In the genomic region with DNA sequence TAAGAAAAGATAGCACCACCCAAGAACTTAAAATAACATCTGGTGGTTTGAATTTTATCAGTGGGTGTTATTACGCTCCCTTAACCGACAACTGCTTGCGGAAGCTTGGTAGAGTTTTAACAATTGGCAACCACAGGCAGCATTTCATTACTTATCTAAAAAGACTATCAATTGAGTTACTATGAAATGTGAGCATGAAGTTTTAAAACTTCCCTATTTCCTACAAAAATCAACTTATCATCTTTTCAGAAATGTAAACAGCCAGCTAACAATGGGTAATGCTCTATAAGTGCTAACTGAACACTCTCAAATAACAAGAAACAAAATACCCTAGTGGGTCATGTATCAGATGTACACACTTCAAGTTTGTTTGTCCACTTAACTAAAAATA, we compare ENCODE assay signal across 10 cellular contexts.
DNase-seq lines count a peak whose midpoint lies in the region; ATAC-seq and TF ChIP-seq lines count a peak whose summit lies in the region.
"Had no signal": no experiment of that assay in that cellular context is flagged by ENCODE, and none has a peak within 500 bp of the region (broad histone marks: within the 10 kb centered on the region; RNA-seq: fewer than 3 reads in every experiment).

No MANE protein-coding gene starts in this region.

- peak overlapping the region in 1 of 59 donors; percentile 37 for H3K27ac ChIP-seq in dorsolateral prefrontal cortex

- H3K27me3 Mint-ChIP-seq in immature natural killer cell (ENCODE audit: low read depth in 3 of 3): peaks cover 0 to 5% (median 3%) of the 10 kb centered on the region in 3 donors

- DNase-seq in NCI-H1417 (lab: John Stamatoyannopoulos, UW) (peak in 2 of 3 experiments; percentile 29 to 43), NCI-H1417 treated with DMSO at 0.1 percent for 48 hours (lab: John Stamatoyannopoulos, UW) (no peak), NCI-H345 (lab: John Stamatoyannopoulos, UW) (peak; percentile 46), immature natural killer cell (peak; percentile 59 to 70 (median 67)), dorsolateral prefrontal cortex (no peak), ecto neural progenitor cell (ENCODE audit: low spot score) (no peak)
- no peak for DNase-seq in activated effector memory CD4-positive, alpha-beta T cell treated with anti-CD3 and anti-CD28 coated beads, Interleukin-2, amount 50 U/mL, for 16 hours
- DNase-seq: NCI-H446 treated with DMSO at 0.1 percent for 48 hours, right cardiac atrium had no signal

- H3K36me3 Mint-ChIP-seq in immature natural killer cell: peaks cover 1 to 4% (median 2%) of the 10 kb centered on the region in 3 donors

- H3K4me1 Mint-ChIP-seq in immature natural killer cell: peaks cover 59 to 66% of the 10 kb centered on the region in 2 donors

- TF ChIP-seq CTCF in dorsolateral prefrontal cortex (IDR thresholded peaks at IDR 0.05 in 54 of 56, conservative IDR thresholded peaks at IDR 0.05 in 2 of 56; ENCODE audit: low read depth in 1 of 56, partially characterized antibody in 56 of 56): no peak

- H3K9me3 Mint-ChIP-seq in immature natural killer cell: no peaks in the 10 kb centered on the region

- ATAC-seq in GM19468 (IDR thresholded peaks at IDR 0.05; ENCODE audit: extremely low read depth, unreplicated experiment): peak; percentile 33

- H3K27me3 ChIP-seq in dorsolateral prefrontal cortex: no peaks in the 10 kb centered on the region

- no peak overlapping the region for H3K4me3 ChIP-seq in dorsolateral prefrontal cortex

- intact Hi-C loops in dorsolateral prefrontal cortex (cut with DNase I): no loop called here

- H3K27ac Mint-ChIP-seq in immature natural killer cell: peak overlapping the region; percentile 77 to 98 (median 89)

- H3K4me3 Mint-ChIP-seq in immature natural killer cell: peak overlapping the region; percentile 72 to 92 (median 86)

Comparison
In these comparisons a context has a peak if more than half of its experiments do, and no peak if none do; other contexts are left out.
1. DNase-seq: peak in NCI-H1417 (2 of 3), NCI-H345 (single experiment) and immature natural killer cell (3 of 3); none in NCI-H1417 treated with DMSO at 0.1 percent for 48 hours (single experiment), activated effector memory CD4-positive, alpha-beta T cell treated with anti-CD3 and anti-CD28 coated beads, Interleukin-2, amount 50 U/mL, for 16 hours (single experiment), dorsolateral prefrontal cortex (0 of 10) and ecto neural progenitor cell (single experiment).